8 cellular contexts compared by ENCODE assay signal in the genomic region with DNA sequence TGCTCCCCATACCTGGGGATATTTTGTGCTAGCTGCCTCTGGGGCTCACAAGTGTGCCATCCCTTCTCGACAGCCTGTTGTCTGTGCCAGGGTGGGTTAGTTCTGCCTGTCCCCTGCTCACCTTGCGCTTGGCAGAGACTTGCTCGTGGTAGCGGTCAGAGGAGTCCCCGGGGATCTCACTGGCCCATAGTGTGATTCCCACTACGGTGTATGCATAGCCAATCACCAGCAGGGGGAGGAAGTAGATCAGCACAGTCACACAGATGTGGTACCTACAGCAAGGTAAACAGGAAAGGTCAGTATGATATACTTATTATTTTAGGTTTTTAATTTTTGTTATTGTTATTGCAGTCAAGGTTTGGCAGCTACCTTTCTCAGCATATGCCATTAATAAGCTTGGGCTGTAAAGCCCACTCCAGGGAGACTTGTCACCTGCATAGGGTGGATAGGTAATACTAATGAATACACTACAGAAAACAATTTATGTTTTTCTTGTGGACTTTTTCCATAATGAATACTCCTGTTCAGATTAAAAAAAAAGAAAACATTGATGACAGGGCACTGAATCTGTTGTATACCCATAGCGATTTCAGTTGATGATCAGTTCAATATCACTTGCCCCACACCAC.
A peak's percentile ranks its signal among the peaks of the same experiment; 100 is the strongest.
DNase-seq lines count a peak whose midpoint lies in the region; ATAC-seq and TF ChIP-seq lines count a peak whose summit lies in the region.

No MANE protein-coding gene starts in this region.

- no peak overlapping the region for H3K4me3 ChIP-seq in parathyroid adenoma (ENCODE audit: low read depth, low read length)

- no peaks in the 10 kb centered on the region for H3K9me3 ChIP-seq in parathyroid adenoma (ENCODE audit: control insufficient read depth, low read length)

- TF ChIP-seq CTCF in parathyroid adenoma (IDR thresholded peaks at IDR 0.05), result peak; percentile 52

- H3K9ac ChIP-seq in parathyroid adenoma, result no peak overlapping the region

- peak; percentile 78 for ATAC-seq in HG03135 (IDR thresholded peaks at IDR 0.05; ENCODE audit: unreplicated experiment)

- H3K4me1 ChIP-seq in parathyroid adenoma, result no peaks in the 10 kb centered on the region

- peak; percentile 26 for DNase-seq in EL
- DNase-seq in GM19240 (ENCODE audit: insufficient read length, low spot score), result peak; percentile 23
- DNase-seq in NCI-H748 treated with DMSO at 0.1 percent for 48 hours (lab: John Stamatoyannopoulos, UW), result peak; percentile 28
- DNase-seq in dermis blood vessel endothelial cell, result peak; percentile 45
- DNase-seq in activated CD8-positive, alpha-beta memory T cell treated with anti-CD3 and anti-CD28 coated beads for 24 hours, result no peak
- DNase-seq in globus pallidus (ENCODE audit: low spot score), result no peak

- no peaks in the 10 kb centered on the region for H3K79me2 ChIP-seq in parathyroid adenoma

- no peak overlapping the region for H3K4me2 ChIP-seq in parathyroid adenoma (ENCODE audit: low read length)

- H3K27me3 ChIP-seq in parathyroid adenoma (ENCODE audit: control insufficient read depth, insufficient read depth, low read length), result no peaks in the 10 kb centered on the region

- H3K27ac ChIP-seq in parathyroid adenoma, result no peak overlapping the region

- H3K36me3 ChIP-seq in parathyroid adenoma (ENCODE audit: control insufficient read depth, insufficient read depth, low read length), result no peaks in the 10 kb centered on the region

- H2AFZ ChIP-seq in parathyroid adenoma, result peak overlapping the region; percentile 20

Comparison
In these comparisons a context has a peak if more than half of its experiments do, and no peak if none do; other contexts are left out.
1. DNase-seq: peak in EL (single experiment), GM19240 (single experiment), NCI-H748 treated with DMSO at 0.1 percent for 48 hours (single experiment) and dermis blood vessel endothelial cell (single experiment); none in activated CD8-positive, alpha-beta memory T cell treated with anti-CD3 and anti-CD28 coated beads for 24 hours (single experiment) and globus pallidus (single experiment).